ENCODE assay signal across 15 cellular contexts in genomic region chr5:55911784-55912653, GRCh38.
DNase-seq lines count a peak whose midpoint lies in the region; ATAC-seq and TF ChIP-seq lines count a peak whose summit lies in the region.
"Had no signal": no experiment of that assay in that cellular context is flagged by ENCODE, and none has a peak within 500 bp of the region (broad histone marks: within the 10 kb centered on the region; RNA-seq: fewer than 3 reads in every experiment).

No MANE protein-coding gene starts in this region.

- H3K9me3 Mint-ChIP-seq in MCF 10A (ENCODE audit: unreplicated experiment), result no peaks in the 10 kb centered on the region
- H3K9me3 Mint-ChIP-seq: stimulated activated effector memory CD8-positive, alpha-beta T cell treated with anti-CD3 and anti-CD28 coated beads, Interleukin-12 subunit alpha, Interleukin-12 subunit beta, amount 100 ng/mL, for 72 hours had no signal

- intact Hi-C loops in MCF 10A (cut with micrococcal nuclease) (no loop called here), breast epithelium (cut with DNase I; ENCODE audit: low total_unique reads) (no loop called here)

- no peaks in the 10 kb centered on the region for H3K27me3 ChIP-seq in breast epithelium

- no peak overlapping the region for H3K4me3 ChIP-seq in breast epithelium

- no peak for ATAC-seq in HG02870 (IDR thresholded peaks at IDR 0.05; ENCODE audit: unreplicated experiment)
- ATAC-seq in GM19463 (IDR thresholded peaks at IDR 0.05; ENCODE audit: unreplicated experiment), result no peak
- ATAC-seq: stimulated activated effector memory CD8-positive, alpha-beta T cell treated with anti-CD3 and anti-CD28 coated beads, Interleukin-12 subunit alpha, Interleukin-12 subunit beta, amount 100 ng/mL, for 72 hours had no signal

- POLR2A ChIA-PET in MCF 10A (lab: Yijun Ruan, JAX), result interaction anchor here (0.7 kb wide), 1 partner anchor 59 kb away, joined by 3 read pairs; no protein-coding TSS in a partner anchor

- no peak overlapping the region for H3K27ac ChIP-seq in breast epithelium

- H3K9me3 ChIP-seq in breast epithelium, result no peaks in the 10 kb centered on the region

- no peak overlapping the region for H3K27ac Mint-ChIP-seq in MCF 10A (ENCODE audit: low read depth, unreplicated experiment)
- H3K27ac Mint-ChIP-seq: naive B cell; stimulated activated effector memory CD8-positive, alpha-beta T cell treated with anti-CD3 and anti-CD28 coated beads, Interleukin-12 subunit alpha, Interleukin-12 subunit beta, amount 100 ng/mL, for 72 hours had no signal

- peaks cover 6% of the 10 kb centered on the region for H3K4me1 Mint-ChIP-seq in MCF 10A (ENCODE audit: insufficient read depth, unreplicated experiment)
- H3K4me1 Mint-ChIP-seq: naive B cell; stimulated activated effector memory CD8-positive, alpha-beta T cell treated with anti-CD3 and anti-CD28 coated beads, Interleukin-12 subunit alpha, Interleukin-12 subunit beta, amount 100 ng/mL, for 72 hours had no signal

- CTCF ChIA-PET in MCF 10A (lab: Yijun Ruan, JAX), result interaction anchor here (0.6 to 0.7 kb wide), 3 partner anchors 22 to 525 kb away, joined by 3 read pairs; no protein-coding TSS in a partner anchor

- no peaks in the 10 kb centered on the region for H3K27me3 Mint-ChIP-seq in MCF 10A (ENCODE audit: insufficient read depth, unreplicated experiment)

- BruUV-seq in MCF 10A (replicated peaks; lab: Mats Ljungman, UMichigan), result no TSS peak

- no peak overlapping the region for H3K4me3 Mint-ChIP-seq in MCF 10A (ENCODE audit: unreplicated experiment)
- H3K4me3 Mint-ChIP-seq: naive B cell; stimulated activated effector memory CD8-positive, alpha-beta T cell treated with anti-CD3 and anti-CD28 coated beads, Interleukin-12 subunit alpha, Interleukin-12 subunit beta, amount 100 ng/mL, for 72 hours had no signal

- H3K36me3 Mint-ChIP-seq in MCF 10A (ENCODE audit: insufficient read depth, unreplicated experiment), result no peaks in the 10 kb centered on the region
- H3K36me3 Mint-ChIP-seq: naive B cell; stimulated activated effector memory CD8-positive, alpha-beta T cell treated with anti-CD3 and anti-CD28 coated beads, Interleukin-12 subunit alpha, Interleukin-12 subunit beta, amount 100 ng/mL, for 72 hours had no signal

- no peaks in the 10 kb centered on the region for H3K36me3 ChIP-seq in breast epithelium

- peak; percentile 35 for DNase-seq in MCF 10A (ENCODE audit: unreplicated experiment)
- DNase-seq in breast epithelium (ENCODE audit: low spot score in 2 of 2), result no peak
- DNase-seq in OCI-M1 (lab: John Stamatoyannopoulos, UW), result peak; percentile 75
- peak; percentile 81 for DNase-seq in dedifferentiated amniotic fluid mesenchymal stem cell (ENCODE audit: extremely low spot score)
- no peak for DNase-seq in pons (ENCODE audit: low spot score)
- no peak for DNase-seq in NCI-H82 (lab: John Stamatoyannopoulos, UW)
- DNase-seq: activated CD4-positive, alpha-beta T cell treated with anti-CD3 and anti-CD28 coated beads for 4 hours; naive B cell; NCI-H1930; NCI-H510A; posterior cingulate gyrus; small intestine had no signal

- no peak for TF ChIP-seq POLR2A in breast epithelium (IDR thresholded peaks at IDR 0.05)

- TF ChIP-seq CTCF in MCF 10A (IDR thresholded peaks at IDR 0.05; ENCODE audit: unreplicated experiment), result no peak
- no peak for TF ChIP-seq CTCF in breast epithelium (IDR thresholded peaks at IDR 0.05)

- no peaks in the 10 kb centered on the region for H3K4me1 ChIP-seq in breast epithelium

Comparison
In these comparisons a context has a peak if more than half of its experiments do, and no peak if none do; other contexts are left out.
1. DNase-seq: peak in MCF 10A (single experiment), OCI-M1 (single experiment) and dedifferentiated amniotic fluid mesenchymal stem cell (single experiment); none in breast epithelium (0 of 2), pons (single experiment) and NCI-H82 (single experiment).